ENCODE assay signal across 1 cellular context in genomic region chr3:179181993-179182551, GRCh38.
A peak's percentile ranks its signal among the peaks of the same experiment; 100 is the strongest.
TF ChIP-seq lines count a peak whose summit lies in the region.

No MANE protein-coding gene starts in this region.

TF ChIP-seq in K562, 482 proteins besides CTCF, POLR2A, EP300 and RAD21 (continued from another document):
- TF ChIP-seq ATF3 (IDR thresholded peaks at IDR 0.05) (peak; percentile 62), ATF3 (CRISPR knock-in tag; conservative IDR thresholded peaks at IDR 0.05) (no peak), FUS (optimal IDR thresholded peaks at IDR 0.05; ENCODE audit: low read depth, low read length) (no peak), KDM4B (IDR thresholded peaks at IDR 0.05; ENCODE audit: borderline replicate concordance in 2 of 2, low read depth in 1 of 2) (no peak), PHF8 (IDR thresholded peaks at IDR 0.05; ENCODE audit: borderline replicate concordance, low read length) (no peak), FOXK2 (conservative IDR thresholded peaks at IDR 0.05 in 1 of 2, IDR thresholded peaks at IDR 0.05 in 1 of 2; ENCODE audit: low read depth in 2 of 2) (no peak)
